Comparison of ENCODE assay signal across 17 cellular contexts in genomic region chr4:110860901-110861300, GRCh38.
"Had no signal": no experiment of that assay in that cellular context is flagged by ENCODE, and none has a peak within 500 bp of the region (broad histone marks: within the 10 kb centered on the region; RNA-seq: fewer than 3 reads in every experiment).

No MANE protein-coding gene starts in this region.

- H3K36me3 Mint-ChIP-seq: mesothelial cell of epicardium had no signal

- H3K4me3 Mint-ChIP-seq: mesothelial cell of epicardium had no signal

- H3K9me3 ChIP-seq: esophagus muscularis mucosa, gastroesophageal sphincter, heart right ventricle, left ventricle myocardium inferior, lower lobe of right lung, mucosa of descending colon had no signal

- H3K4me1 ChIP-seq: esophagus muscularis mucosa, foreskin keratinocyte, gastroesophageal sphincter, heart right ventricle, left ventricle myocardium inferior, lower lobe of right lung had no signal

- H3K27ac Mint-ChIP-seq: mesothelial cell of epicardium had no signal

- H3K27ac ChIP-seq: coronary artery, dorsolateral prefrontal cortex, esophagus muscularis mucosa, foreskin keratinocyte, gastroesophageal sphincter, heart right ventricle, left ventricle myocardium inferior, lower lobe of right lung had no signal

- H3K27me3 ChIP-seq: dorsolateral prefrontal cortex, esophagus muscularis mucosa, foreskin keratinocyte, gastroesophageal sphincter, heart right ventricle had no signal

- ATAC-seq: foreskin keratinocyte, gastroesophageal sphincter, left lobe of liver, lower lobe of right lung had no signal

- H3K36me3 ChIP-seq: esophagus muscularis mucosa, gastroesophageal sphincter, heart right ventricle, left ventricle myocardium inferior, lower lobe of right lung had no signal

- H3K9me3 Mint-ChIP-seq: mesothelial cell of epicardium had no signal

- H3K4me3 ChIP-seq: coronary artery, dorsolateral prefrontal cortex, esophagus muscularis mucosa, gastroesophageal sphincter, heart right ventricle, left ventricle myocardium inferior, lower lobe of right lung, mucosa of descending colon had no signal

- DNase-seq: dermis blood vessel endothelial cell; dorsolateral prefrontal cortex; effector CD4-positive, alpha-beta T cell; effector memory CD4-positive, alpha-beta T cell; foreskin keratinocyte; heart right ventricle; hippocampal formation; left colon; left ventricle myocardium inferior; lower lobe of right lung; mesenchymal stem cell; mucosa of descending colon had no signal
